In the genomic region with DNA sequence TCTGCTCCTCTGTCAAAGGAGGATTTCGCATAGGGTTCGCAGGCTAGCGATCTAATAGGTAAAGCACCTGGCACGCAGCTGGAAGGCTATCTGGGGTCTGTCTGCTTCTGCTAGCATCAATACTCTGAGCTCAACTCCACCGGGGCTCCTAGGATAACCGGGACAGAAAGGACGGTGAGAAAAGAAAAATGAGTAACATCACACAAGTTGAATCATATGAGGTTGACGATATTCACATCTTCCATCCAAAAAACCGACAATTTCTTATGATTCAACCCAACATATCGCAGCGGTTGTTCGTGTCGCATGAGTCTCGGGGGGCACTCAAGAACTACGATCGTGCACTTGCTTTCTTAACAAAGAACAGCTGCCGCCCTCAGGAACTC, we compare ENCODE assay signal across 8 cellular contexts. TPM values are rescaled to one million over a fixed set of nuclear protein-coding genes. Genes with fewer than 3 reads are reported as not detected.
DNase-seq lines count a peak whose midpoint lies in the region; TF ChIP-seq lines count a peak whose summit lies in the region.

No MANE protein-coding gene starts in this region.

- H3K4me3 ChIP-seq in ACC112 (ENCODE audit: low read depth, low read length) (peak overlapping the region; percentile 48), neuronal stem cell (ENCODE audit: low read length in 2 of 2) (peak overlapping the region; percentile 85 to 96)

- TF ChIP-seq CTCF in endothelial cell (IDR thresholded peaks at IDR 0.05; ENCODE audit: unreplicated experiment) = no peak

- peaks cover 10 to 14% (median 11%) of the 10 kb centered on the region in 3 donors for H3K4me1 Mint-ChIP-seq in IgD-negative memory B cell
- H3K4me1 Mint-ChIP-seq in endothelial cell (ENCODE audit: unreplicated experiment) = peaks cover 17% of the 10 kb centered on the region

- H2BK5ac ChIP-seq in neuronal stem cell (ENCODE audit: low read length) = peak overlapping the region; percentile 44

- H3K36me3 Mint-ChIP-seq in IgD-negative memory B cell (no peaks in the 10 kb centered on the region), endothelial cell (ENCODE audit: low read depth, unreplicated experiment) (peaks cover 7% of the 10 kb centered on the region)

- H2BK15ac ChIP-seq in neuronal stem cell (ENCODE audit: low read length) = no peak overlapping the region

- peak overlapping the region; percentile 86 for H3K4me2 ChIP-seq in neuronal stem cell (ENCODE audit: insufficient read depth, low read length, poor library complexity, severe bottlenecking)

- H2AFZ ChIP-seq in ACC112 (ENCODE audit: low read length, unreplicated experiment) = no peak overlapping the region
- H2AFZ ChIP-seq in neuronal stem cell (ENCODE audit: low read length) = peak overlapping the region; percentile 91

- H3K27me3 ChIP-seq in ACC112 (ENCODE audit: insufficient read depth, low read length) (peaks cover 86% of the 10 kb centered on the region), neuronal stem cell (ENCODE audit: control insufficient read depth in 3 of 3, insufficient read depth in 3 of 3, low read depth in 1 of 3, low read length in 3 of 3) (peaks cover 0 to 24% (median 8%) of the 10 kb centered on the region in 3 experiments)

- H4K91ac ChIP-seq in neuronal stem cell (ENCODE audit: low read depth, low read length, poor library complexity) = no peak overlapping the region

- no peak overlapping the region for H4K8ac ChIP-seq in neuronal stem cell (ENCODE audit: low read depth, low read length)

- H3K27ac ChIP-seq in ACC112 (ENCODE audit: low read depth, low read length) = no peak overlapping the region
- H3K27ac ChIP-seq in neuronal stem cell (replicated peaks; ENCODE audit: low read length) = peak overlapping the region; percentile 74

- H3K9ac ChIP-seq in neuronal stem cell (ENCODE audit: low read depth, low read length, poor library complexity) = no peak overlapping the region

- H3K4ac ChIP-seq in neuronal stem cell (ENCODE audit: low read length) = no peak overlapping the region

- no peak overlapping the region for H3K23ac ChIP-seq in neuronal stem cell (ENCODE audit: low read depth, low read length, poor library complexity)

- DNase-seq in endothelial cell (ENCODE audit: low spot score) (no peak), neuronal stem cell (ENCODE audit: low spot score) (no peak), NCI-H146 treated with DMSO at 0.1 percent for 48 hours (lab: John Stamatoyannopoulos, UW; ENCODE audit: unreplicated experiment) (no peak), SK-N-DZ (ENCODE audit: low spot score) (no peak), epidermal melanocyte (ENCODE audit: insufficient read length, low spot score) (no peak)
- DNase-seq in stimulated activated CD4-positive, alpha-beta T cell treated with anti-CD3 and anti-CD28 coated beads, Interleukin-4, amount 100 ng/mL, for 4 hours = no peak

- peak overlapping the region; percentile 24 for H3K18ac ChIP-seq in neuronal stem cell (ENCODE audit: low read length)

- peaks cover 0 to 1% (median 0%) of the 10 kb centered on the region in 3 donors for H3K9me3 Mint-ChIP-seq in IgD-negative memory B cell
- no peaks in the 10 kb centered on the region for H3K9me3 Mint-ChIP-seq in endothelial cell (ENCODE audit: unreplicated experiment)

- H2BK120ac ChIP-seq in neuronal stem cell (ENCODE audit: low read depth, low read length) = no peak overlapping the region

- H3K27ac Mint-ChIP-seq in IgD-negative memory B cell = no peak overlapping the region
- H3K27ac Mint-ChIP-seq in endothelial cell (ENCODE audit: unreplicated experiment) = peak overlapping the region; percentile 64

- no peak overlapping the region for H3K14ac ChIP-seq in neuronal stem cell (ENCODE audit: low read length)

- no CpG with 5 or more reads among the region's 17 CpGs for WGBS in neuronal stem cell (ENCODE audit: extremely low coverage in 2 of 2, insufficient read length in 2 of 2, insufficient replicate concordance in 1 of 2), 2 donors

- no peak overlapping the region for H2BK12ac ChIP-seq in neuronal stem cell (ENCODE audit: low read length)

- no peak overlapping the region for H2AK5ac ChIP-seq in neuronal stem cell (ENCODE audit: low read depth, low read length)

- H3K79me1 ChIP-seq in neuronal stem cell (ENCODE audit: low read depth, low read length) = peaks cover 4% of the 10 kb centered on the region

- peaks cover 6% of the 10 kb centered on the region for H3K4me1 ChIP-seq in ACC112 (ENCODE audit: control insufficient read depth, insufficient read depth, low read length, unreplicated experiment)
- H3K4me1 ChIP-seq in neuronal stem cell (ENCODE audit: control insufficient read depth in 2 of 2, insufficient read depth in 1 of 2, low read depth in 1 of 2, low read length in 2 of 2) = peaks cover 5 to 18% of the 10 kb centered on the region in 2 donors

- H3K27me3 Mint-ChIP-seq in IgD-negative memory B cell (peaks cover 65% of the 10 kb centered on the region), endothelial cell (ENCODE audit: unreplicated experiment) (peaks cover 19% of the 10 kb centered on the region)

- H3K36me3 ChIP-seq in ACC112 (ENCODE audit: insufficient read depth, low read length) (no peaks in the 10 kb centered on the region), neuronal stem cell (replicated peaks in 1 of 2; ENCODE audit: control insufficient read depth in 2 of 2, insufficient read depth in 2 of 2, low read length in 2 of 2) (peaks cover 5 to 22% of the 10 kb centered on the region in 2 donors)

- peaks cover 0 to 1% of the 10 kb centered on the region in 2 donors for H3K9me3 ChIP-seq in neuronal stem cell (replicated peaks in 1 of 2; ENCODE audit: control insufficient read depth in 2 of 2, insufficient read depth in 1 of 2, low read depth in 1 of 2, low read length in 2 of 2)

- H3K4me3 Mint-ChIP-seq in IgD-negative memory B cell (peak overlapping the region; percentile 13 to 53 (median 47)), endothelial cell (ENCODE audit: unreplicated experiment) (peak overlapping the region; percentile 88)

- H3K79me2 ChIP-seq in ACC112 (ENCODE audit: control insufficient read depth, insufficient read depth, low read length, unreplicated experiment) = no peaks in the 10 kb centered on the region

RNA-seq across cellular contexts. Expression of a gene that starts 1.8 kb away (rescaled TPM):
- not detected for polyA plus RNA-seq in IgD-negative memory B cell
- total RNA-seq in endothelial cell (ENCODE audit: unreplicated experiment) = 12.2 TPM
- polyA plus RNA-seq in neuronal stem cell (2013, experiment 1 of 2) = 37.3 TPM
- 35.7 TPM for polyA plus RNA-seq in neuronal stem cell (2013, experiment 2 of 2)
- polyA plus RNA-seq in SK-N-DZ (2014; cell fraction: cytosol; rRNA removed) = 22.5 and 25.8 TPM in 2 replicates
- 25.7 and 41.1 TPM in 2 replicates for polyA plus RNA-seq in SK-N-DZ (2014; cell fraction: nucleus; rRNA removed)
